ENCODE assay signal across 10 cellular contexts in genomic region chr3:77320514-77320913, GRCh38.
DNase-seq lines count a peak whose midpoint lies in the region; ATAC-seq and TF ChIP-seq lines count a peak whose summit lies in the region.
"Had no signal": no experiment of that assay in that cellular context is flagged by ENCODE, and none has a peak within 500 bp of the region (broad histone marks: within the 10 kb centered on the region; RNA-seq: fewer than 3 reads in every experiment).

No MANE protein-coding gene starts in this region.

- no peaks in the 10 kb centered on the region for H3K27me3 Mint-ChIP-seq in activated T-cell treated with anti-CD3 and anti-CD28 coated beads, Interleukin-2, amount 50 U/mL, for 4 hours (ENCODE audit: low read depth)
- H3K27me3 Mint-ChIP-seq: naive B cell had no signal

- H3K27me3 ChIP-seq in left ventricle myocardium inferior (ENCODE audit: low read depth) (no peaks in the 10 kb centered on the region), hepatocyte (no peaks in the 10 kb centered on the region)

- no peaks in the 10 kb centered on the region for H3K79me2 ChIP-seq in hepatocyte

- no peak overlapping the region for H3K4me3 Mint-ChIP-seq in activated T-cell treated with anti-CD3 and anti-CD28 coated beads, Interleukin-2, amount 50 U/mL, for 4 hours
- H3K4me3 Mint-ChIP-seq: naive B cell had no signal

- peaks cover 10% of the 10 kb centered on the region for H3K9me3 Mint-ChIP-seq in activated T-cell treated with anti-CD3 and anti-CD28 coated beads, Interleukin-2, amount 50 U/mL, for 4 hours

- intact Hi-C loops in left ventricle myocardium inferior (cut with micrococcal nuclease) (no loop called here), cardiac septum (cut with DNase I) (no loop called here)

- H4K20me1 ChIP-seq in hepatocyte (ENCODE audit: insufficient read depth, poor library complexity, severe bottlenecking), result no peaks in the 10 kb centered on the region

- no peaks in the 10 kb centered on the region for H3K36me3 ChIP-seq in left ventricle myocardium inferior
- H3K36me3 ChIP-seq in hepatocyte (replicated peaks; ENCODE audit: insufficient read depth, low read depth), result no peaks in the 10 kb centered on the region

- no peak overlapping the region for H3K27ac ChIP-seq in left ventricle myocardium inferior (replicated peaks)
- H3K27ac ChIP-seq in hepatocyte, result no peak overlapping the region

- H3K4me3 ChIP-seq in left ventricle myocardium inferior (no peak overlapping the region), hepatocyte (no peak overlapping the region)

- WGBS in hepatocyte (ENCODE audit: low lambda C conversion rate, missing lambda C conversion rate), result 6% methylated on average over 3 of the region's 3 CpGs

- H3K9me3 ChIP-seq in left ventricle myocardium inferior (replicated peaks), result no peaks in the 10 kb centered on the region
- H3K9me3 ChIP-seq in hepatocyte (ENCODE audit: low read depth), result no peaks in the 10 kb centered on the region

- peak; percentile 60 for TF ChIP-seq CTCF in left ventricle myocardium inferior (IDR thresholded peaks at IDR 0.05; ENCODE audit: borderline replicate concordance)
- peak; percentile 64 for TF ChIP-seq CTCF in hepatocyte (IDR thresholded peaks at IDR 0.05; ENCODE audit: poor library complexity)

- peak overlapping the region; percentile 19 for H3K4me2 ChIP-seq in hepatocyte

- DNase-seq in left ventricle myocardium inferior, result no peak
- no peak for DNase-seq in cardiac septum (ENCODE audit: low spot score)
- DNase-seq in SW 1271 (lab: John Stamatoyannopoulos, UW), result peak; percentile 1 to 28
- DNase-seq in hepatocyte (ENCODE audit: low spot score), result peak; percentile 71
- no peak for DNase-seq in ecto neural progenitor cell (ENCODE audit: low spot score)
- DNase-seq in NK-92 treated with Interleukin-12 subunit alpha and Interleukin-12 subunit beta, amount 100 ng/mL, for 24 hours (lab: John Stamatoyannopoulos, UW), result no peak
- no peak for DNase-seq in activated T-cell treated with anti-CD3 and anti-CD28 coated beads, Interleukin-2, amount 50 U/mL, for 4 hours
- no peak for DNase-seq in UCSD-AML1 (lab: John Stamatoyannopoulos, UW; ENCODE audit: unreplicated experiment)
- DNase-seq: naive B cell, T-helper 1 cell had no signal

- H3K4me1 Mint-ChIP-seq in activated T-cell treated with anti-CD3 and anti-CD28 coated beads, Interleukin-2, amount 50 U/mL, for 4 hours (ENCODE audit: low read depth), result no peaks in the 10 kb centered on the region
- H3K4me1 Mint-ChIP-seq: naive B cell had no signal

- no peak for ATAC-seq in activated T-cell treated with anti-CD3 and anti-CD28 coated beads, Interleukin-2, amount 50 U/mL, for 4 hours

- H3K36me3 Mint-ChIP-seq in activated T-cell treated with anti-CD3 and anti-CD28 coated beads, Interleukin-2, amount 50 U/mL, for 4 hours (ENCODE audit: insufficient read depth), result no peaks in the 10 kb centered on the region
- H3K36me3 Mint-ChIP-seq: naive B cell had no signal

- H3K4me1 ChIP-seq in left ventricle myocardium inferior (no peaks in the 10 kb centered on the region), hepatocyte (ENCODE audit: insufficient read depth) (no peaks in the 10 kb centered on the region)

- no peaks in the 10 kb centered on the region for H3K9me2 ChIP-seq in hepatocyte (replicated peaks; ENCODE audit: insufficient read depth)

- peak overlapping the region; percentile 1 for H2AFZ ChIP-seq in hepatocyte

Comparison
In these comparisons a context has a peak if more than half of its experiments do, and no peak if none do; other contexts are left out.
1. DNase-seq: peak in SW 1271 (2 of 2) and hepatocyte (single experiment); none in left ventricle myocardium inferior (single experiment), cardiac septum (single experiment), ecto neural progenitor cell (single experiment), NK-92 treated with Interleukin-12 subunit alpha and Interleukin-12 subunit beta, amount 100 ng/mL, for 24 hours (single experiment), activated T-cell treated with anti-CD3 and anti-CD28 coated beads, Interleukin-2, amount 50 U/mL, for 4 hours (single experiment) and UCSD-AML1 (single experiment).